Comparison of ENCODE assay signal across 2 cellular contexts in genomic region chr7:6489612-6490011, GRCh38.
TF ChIP-seq lines count a peak whose summit lies in the region.

No MANE protein-coding gene starts in this region.

TF ChIP-seq in SK-N-SH, 30 proteins besides CTCF, POLR2A, EP300 and RAD21 (continued from another document):
- TF ChIP-seq YY1 (IDR thresholded peaks at IDR 0.05; ENCODE audit: low read depth) (no peak), MEF2A (IDR thresholded peaks at IDR 0.05; ENCODE audit: borderline replicate concordance, low read depth) (no peak), RXRA (IDR thresholded peaks at IDR 0.05; ENCODE audit: borderline replicate concordance, low read depth) (no peak), USF1 (IDR thresholded peaks at IDR 0.05; ENCODE audit: borderline replicate concordance, low read depth) (no peak), PBX3 (IDR thresholded peaks at IDR 0.05) (no peak), FOXJ3 (CRISPR knock-in tag; IDR thresholded peaks at IDR 0.05) (no peak), POLR2AphosphoS5 (IDR thresholded peaks at IDR 0.05; ENCODE audit: low read depth, low read length) (no peak), ZBTB33 (IDR thresholded peaks at IDR 0.05; ENCODE audit: borderline replicate concordance, low read depth) (no peak)

TF ChIP-seq in SK-N-SH treated with all-trans-retinoic acid at 6 μM for 48 hours, 23 proteins besides CTCF, POLR2A, EP300 and RAD21 (continued from another document):
- TF ChIP-seq PATZ1 (CRISPR knock-in tag; IDR thresholded peaks at IDR 0.05; ENCODE audit: borderline replicate concordance) (no peak), ARNTL (CRISPR knock-in tag; IDR thresholded peaks at IDR 0.05; ENCODE audit: borderline replicate concordance, low read depth) (no peak), POU6F1 (CRISPR knock-in tag; IDR thresholded peaks at IDR 0.05; ENCODE audit: borderline replicate concordance, low read depth) (no peak), ESRRG (CRISPR knock-in tag; IDR thresholded peaks at IDR 0.05) (no peak), ZNF8 (CRISPR knock-in tag; IDR thresholded peaks at IDR 0.05) (no peak), CREB5 (CRISPR knock-in tag; IDR thresholded peaks at IDR 0.05; ENCODE audit: low read depth) (no peak), CSRNP3 (CRISPR knock-in tag; IDR thresholded peaks at IDR 0.05) (no peak), SNAI2 (CRISPR knock-in tag; IDR thresholded peaks at IDR 0.05) (no peak), OSR1 (CRISPR knock-in tag; IDR thresholded peaks at IDR 0.05) (no peak), ZFP3 (CRISPR knock-in tag; IDR thresholded peaks at IDR 0.05) (no peak)
